Comparison of ENCODE assay signal across 8 cellular contexts in genomic region chr7:116952640-116953371, GRCh38. TPM values are rescaled to one million over a fixed set of nuclear protein-coding genes. Genes with fewer than 3 reads are reported as not detected.
A peak's percentile ranks its signal among the peaks of the same experiment; 100 is the strongest.
DNase-seq lines count a peak whose midpoint lies in the region; ATAC-seq, FAIRE-seq and TF ChIP-seq lines count a peak whose summit lies in the region.

No MANE protein-coding gene starts in this region.

- TF ChIP-seq RAD21 in A549 (conservative IDR thresholded peaks at IDR 0.05 in 1 of 2, IDR thresholded peaks at IDR 0.05 in 1 of 2): no peak

- H3K27ac ChIP-seq in A549 (peak overlapping the region; percentile 91 to 99), breast epithelium (peak overlapping the region; percentile 98 to 100), spleen (peak overlapping the region; percentile 91 to 98 (median 96))

- DNase-seq in A549 (ENCODE audit: low read depth in 1 of 2, low spot score in 1 of 2): peak; percentile 21 to 59
- no peak for DNase-seq in GM12891 (ENCODE audit: insufficient read length, low spot score)
- no peak for DNase-seq in NT2/D1 (ENCODE audit: low read depth, low spot score)
- DNase-seq in breast epithelium (ENCODE audit: low spot score in 2 of 2): peak; percentile 34 to 55
- peak; percentile 69 for DNase-seq in iris pigment epithelial cell (ENCODE audit: low read depth)
- DNase-seq in spleen: no peak

- no peak for TF ChIP-seq POLR2A in A549 (IDR thresholded peaks at IDR 0.05; ENCODE audit: low read length)
- no peak for TF ChIP-seq POLR2A in GM12891 (IDR thresholded peaks at IDR 0.05; ENCODE audit: low read depth, low read length)
- no peak for TF ChIP-seq POLR2A in breast epithelium (IDR thresholded peaks at IDR 0.05)
- TF ChIP-seq POLR2A in spleen (IDR thresholded peaks at IDR 0.05): no peak

- peaks cover 12% of the 10 kb centered on the region for H3K36me3 ChIP-seq in NT2/D1 (ENCODE audit: insufficient read depth, insufficient read length, low read length)
- no peaks in the 10 kb centered on the region for H3K36me3 ChIP-seq in breast epithelium
- no peaks in the 10 kb centered on the region for H3K36me3 ChIP-seq in spleen

- WGBS in A549 (ENCODE audit: missing lambda C conversion rate): 2% methylated on average over 25 of the region's 25 CpGs
- 7 to 14% (median 11%) methylated on average over 25 of the region's 25 CpGs for WGBS in spleen, 5 donors

- peak; percentile 52 to 56 for ATAC-seq in A549
- ATAC-seq in HG03439 (IDR thresholded peaks at IDR 0.05; ENCODE audit: unreplicated experiment): peak; percentile 12
- ATAC-seq in HG03108 (IDR thresholded peaks at IDR 0.05; ENCODE audit: unreplicated experiment): no peak

- H3K9me3 ChIP-seq in A549 (no peaks in the 10 kb centered on the region), NT2/D1 (ENCODE audit: insufficient read depth, low read length) (no peaks in the 10 kb centered on the region), breast epithelium (no peaks in the 10 kb centered on the region), spleen (no peaks in the 10 kb centered on the region)

- H3K4me1 ChIP-seq in A549 (peaks cover 24% of the 10 kb centered on the region), NT2/D1 (ENCODE audit: insufficient read depth, insufficient read length) (peaks cover 2% of the 10 kb centered on the region), breast epithelium (no peaks in the 10 kb centered on the region), spleen (peaks cover 11 to 40% (median 28%) of the 10 kb centered on the region in 6 donors)

- FAIRE-seq in A549 (lab: Jason Lieb, UNC) (no peak), GM12891 (lab: Jason Lieb, UNC) (peak; percentile 40)

- CTCF ChIA-PET in A549 (lab: Yijun Ruan, JAX): interaction anchor here (0.9 to 2.4 kb wide), 2 partner anchors 11 to 23 kb away, joined by 3 to 9 read pairs; no protein-coding TSS in a partner anchor

- H3K4me3 ChIP-seq in A549: peak overlapping the region; percentile 70
- peak overlapping the region; percentile 42 for H3K4me3 ChIP-seq in NT2/D1 (ENCODE audit: insufficient read length, low read depth)
- H3K4me3 ChIP-seq in breast epithelium: peak overlapping the region; percentile 85 to 94 (median 89)
- peak overlapping the region; percentile 62 to 80 (median 68) for H3K4me3 ChIP-seq in spleen

- H3K27me3 ChIP-seq in NT2/D1 (ENCODE audit: insufficient read depth, insufficient read length) (no peaks in the 10 kb centered on the region), breast epithelium (no peaks in the 10 kb centered on the region), spleen (replicated peaks in 1 of 7) (no peaks in the 10 kb centered on the region)

- H3K9ac ChIP-seq in NT2/D1 (ENCODE audit: insufficient read length, low read depth): peak overlapping the region; percentile 64

- TF ChIP-seq CTCF in A549 (IDR thresholded peaks at IDR 0.05): no peak
- no peak for TF ChIP-seq CTCF in breast epithelium (IDR thresholded peaks at IDR 0.05)
- TF ChIP-seq CTCF in spleen (IDR thresholded peaks at IDR 0.05 in 8 of 11, conservative IDR thresholded peaks at IDR 0.05 in 3 of 11): no peak

- intact Hi-C loops in breast epithelium (cut with DNase I; ENCODE audit: low total_unique reads) (no loop called here), spleen (cut with DNase I; ENCODE audit: low total_unique reads) (no loop called here)

- POLR2A ChIA-PET in A549 (lab: Yijun Ruan, JAX): interaction anchor here (0.9 to 1.2 kb wide), 2 partner anchors 60 to 175 kb away, joined by 3 read pairs; no protein-coding TSS in a partner anchor

- TF ChIP-seq EP300 in A549 (IDR thresholded peaks at IDR 0.05): no peak

- H3K4me2 ChIP-seq in A549: peak overlapping the region; percentile 73

TF ChIP-seq in A549, 52 proteins besides CTCF, POLR2A, EP300 and RAD21:
- TF ChIP-seq MAX (IDR thresholded peaks at IDR 0.05) (peak; percentile 41; the same call in 1 of the 2 replicates), MAFK (IDR thresholded peaks at IDR 0.05; ENCODE audit: partially characterized antibody) (peak; percentile 47), USF2 (IDR thresholded peaks at IDR 0.05) (peak; percentile 54), HEYL (CRISPR knock-in tag; IDR thresholded peaks at IDR 0.05) (no peak), HOXA7 (CRISPR knock-in tag; IDR thresholded peaks at IDR 0.05) (no peak), RCOR1 (IDR thresholded peaks at IDR 0.05; ENCODE audit: low read depth, low read length) (no peak), NFE2L2 (conservative IDR thresholded peaks at IDR 0.05; ENCODE audit: low read length) (no peak), EHMT2 (IDR thresholded peaks at IDR 0.05; ENCODE audit: low read depth) (no peak), CHD2 (IDR thresholded peaks at IDR 0.05; ENCODE audit: low read length, partially characterized antibody) (no peak), HOXB13 (CRISPR knock-in tag; IDR thresholded peaks at IDR 0.05; ENCODE audit: low read depth) (0 out of 2 replicates have a peak, but pooled peaks have one; percentile 13)

TF ChIP-seq in GM12891, 5 proteins besides CTCF, POLR2A, EP300 and RAD21:
- TF ChIP-seq POLR2AphosphoS5 (IDR thresholded peaks at IDR 0.05; ENCODE audit: low read depth, low read length): no peak
- 0 out of 2 replicates have a peak, but pooled peaks have one; percentile 9 for TF ChIP-seq POU2F2 (IDR thresholded peaks at IDR 0.05; ENCODE audit: low read depth, low read length)
- TF ChIP-seq TAF1 (IDR thresholded peaks at IDR 0.05; ENCODE audit: low read depth, low read length): no peak
- TF ChIP-seq SPI1 (IDR thresholded peaks at IDR 0.05; ENCODE audit: low read depth, low read length): no peak
- no peak for TF ChIP-seq PAX5 (IDR thresholded peaks at IDR 0.05; ENCODE audit: insufficient read depth, low read length, severe bottlenecking)

RNA-seq across cellular contexts. Expression of gene ST7, which starts 0.5 kb away (rescaled TPM):
- 26.0 and 28.6 TPM in 2 replicates for polyA plus RNA-seq in A549 (2011; rRNA removed)
- polyA plus RNA-seq in A549 (2012; cell fraction: cytosol; rRNA removed): 9.2 and 11.9 TPM in 2 replicates
- polyA plus RNA-seq in A549 (2012; cell fraction: nucleus; rRNA removed): 7.0 and 12.1 TPM in 2 replicates
- 16.2 to 17.4 TPM (median 16.4 TPM) in 3 replicates for polyA plus RNA-seq in A549 (2017; fragmentation: RNase III; extraction: RNeasy Plus Mini Kit Qiagen cat#74134 plus additional on column Dnase treatment)
- 28.6 and 30.0 TPM in 2 replicates for polyA minus RNA-seq in A549 (2011; rRNA and poly(A)+ RNA removed)
- polyA plus RNA-seq in GM12891 (2012; ENCODE audit: low read depth, missing spikeins): 56.6 TPM
- total RNA-seq in breast epithelium: 10 to 100 TPM; 24.3 to 41.4 (median 27.5) TPM
- total RNA-seq in spleen: 10 to 100 TPM; 11.7 to 36.4 (median 16.5) TPM
- polyA plus RNA-seq in spleen: 10 to 100 TPM in 1 of 3 donors, 1 to 10 TPM in 2; 4.7 to 10.6 (median 5.5) TPM

Comparison
In these comparisons a context has a peak if more than half of its experiments do, and no peak if none do; other contexts are left out.
1. DNase-seq: peak in A549 (2 of 2), breast epithelium (2 of 2) and iris pigment epithelial cell (single experiment); none in GM12891 (single experiment), NT2/D1 (single experiment) and spleen (single experiment).
2. Peak in every context shown above with its lines, with median percentiles within 50 percentile points of each other: H3K27ac ChIP-seq and H3K4me3 ChIP-seq.